Comparison of ENCODE assay signal across 15 cellular contexts in genomic region chr16:50809561-50809960, GRCh38.
A peak's percentile ranks its signal among the peaks of the same experiment; 100 is the strongest.
DNase-seq lines count a peak whose midpoint lies in the region; ATAC-seq and TF ChIP-seq lines count a peak whose summit lies in the region.
"Had no signal": no experiment of that assay in that cellular context is flagged by ENCODE, and none has a peak within 500 bp of the region (broad histone marks: within the 10 kb centered on the region; RNA-seq: fewer than 3 reads in every experiment).

No MANE protein-coding gene starts in this region.

- ATAC-seq in GM18511 (IDR thresholded peaks at IDR 0.05; ENCODE audit: unreplicated experiment) (peak; percentile 43), GM21717 (IDR thresholded peaks at IDR 0.05; ENCODE audit: unreplicated experiment) (peak; percentile 42), HG03354 (IDR thresholded peaks at IDR 0.05; ENCODE audit: poor library complexity, severe bottlenecking, unreplicated experiment) (peak; percentile 38), sciatic nerve (no peak)
- ATAC-seq: natural killer cell, Right ventricle myocardium inferior had no signal

- intact Hi-C loops in sciatic nerve (cut with DNase I): no loop called here

- H3K4me1 Mint-ChIP-seq in mesothelial cell of epicardium: peaks cover 6% of the 10 kb centered on the region

- TF ChIP-seq CTCF in mesothelial cell of epicardium (IDR thresholded peaks at IDR 0.05; ENCODE audit: unreplicated experiment): no peak

- H3K27ac Mint-ChIP-seq in mesothelial cell of epicardium: no peak overlapping the region
- H3K27ac Mint-ChIP-seq: immature natural killer cell, natural killer cell had no signal

- H3K36me3 Mint-ChIP-seq in mesothelial cell of epicardium: no peaks in the 10 kb centered on the region
- H3K36me3 Mint-ChIP-seq: immature natural killer cell, natural killer cell had no signal

- H3K4me3 Mint-ChIP-seq in mesothelial cell of epicardium: no peak overlapping the region
- H3K4me3 Mint-ChIP-seq: immature natural killer cell, natural killer cell had no signal

- H3K27me3 Mint-ChIP-seq in mesothelial cell of epicardium (ENCODE audit: low read depth): peaks cover 10% of the 10 kb centered on the region

- DNase-seq in sciatic nerve (ENCODE audit: low spot score) (peak; percentile 38), mesothelial cell of epicardium (ENCODE audit: low spot score in 2 of 2, unreplicated experiment in 2 of 2) (no peak), amygdala (lab: John Stamatoyannopoulos, UW) (no peak)
- no peak for DNase-seq in activated naive CD4-positive, alpha-beta T cell (lab: John Stamatoyannopoulos, UW)
- DNase-seq: activated CD4-positive, CD25-positive, alpha-beta regulatory T cell; activated CD8-positive, alpha-beta memory T cell treated with anti-CD3 and anti-CD28 coated beads, Interleukin-2, amount 50 U/mL, for 48 hours; activated naive CD4-positive, alpha-beta T cell treated with Interleukin-2 at 50 U/mL for 16 hours; immature natural killer cell; natural killer cell; NCI-H1417; T-helper 1 cell had no signal

- H3K9me3 Mint-ChIP-seq in mesothelial cell of epicardium: no peaks in the 10 kb centered on the region
- H3K9me3 Mint-ChIP-seq: immature natural killer cell, natural killer cell had no signal
